14 cellular contexts compared by ENCODE assay signal in genomic region chr13:41505209-41505835, GRCh38. TPM values are rescaled to one million over a fixed set of nuclear protein-coding genes. Genes with fewer than 3 reads are reported as not detected.
DNase-seq lines count a peak whose midpoint lies in the region; ATAC-seq and TF ChIP-seq lines count a peak whose summit lies in the region.
"Had no signal": no experiment of that assay in that cellular context is flagged by ENCODE, and none has a peak within 500 bp of the region (broad histone marks: within the 10 kb centered on the region; RNA-seq: fewer than 3 reads in every experiment).

No MANE protein-coding gene starts in this region.

- H3K27ac Mint-ChIP-seq in activated CD4-positive, alpha-beta T cell treated with anti-CD3 and anti-CD28 coated beads, Interleukin-2, amount 10 ng/mL, durations not matched to agents 24 days and 14 days = no peak overlapping the region

- peak; percentile 45 for DNase-seq in activated CD4-positive, alpha-beta T cell treated with anti-CD3 and anti-CD28 coated beads, Interleukin-2, amount 10 ng/mL, durations not matched to agents 24 days and 14 days
- no peak for DNase-seq in activated CD4-positive, alpha-beta T cell treated with anti-CD3 and anti-CD28 coated beads, Interleukin-2, amount 50 U/mL, for 48 hours
- DNase-seq in SW480 (ENCODE audit: low spot score) = peak; percentile 29
- peak; percentile 80 for DNase-seq in fibroblast of pulmonary artery (ENCODE audit: low read depth)
- DNase-seq in smooth muscle cell of the brain vasculature (ENCODE audit: low read depth, low spot score) = peak; percentile 7
- no peak for DNase-seq in NCI-H2029 (lab: John Stamatoyannopoulos, UW)
- DNase-seq in posterior vena cava (ENCODE audit: low spot score) = no peak
- DNase-seq: DMS 273 treated with DMSO at 0.1 percent for 48 hours, NCI-H1105, NCI-H526 treated with DMSO at 0.1 percent for 48 hours had no signal

- peaks cover 23% of the 10 kb centered on the region for H3K4me1 Mint-ChIP-seq in activated CD4-positive, alpha-beta T cell treated with anti-CD3 and anti-CD28 coated beads, Interleukin-2, amount 10 ng/mL, durations not matched to agents 24 days and 14 days

- H3K36me3 Mint-ChIP-seq in activated CD4-positive, alpha-beta T cell treated with anti-CD3 and anti-CD28 coated beads, Interleukin-2, amount 10 ng/mL, durations not matched to agents 24 days and 14 days (ENCODE audit: low read depth) = peaks cover 4% of the 10 kb centered on the region

- no peaks in the 10 kb centered on the region for H3K27me3 Mint-ChIP-seq in activated CD4-positive, alpha-beta T cell treated with anti-CD3 and anti-CD28 coated beads, Interleukin-2, amount 10 ng/mL, durations not matched to agents 24 days and 14 days

- H3K4me3 ChIP-seq in fibroblast of pulmonary artery (replicated peaks; ENCODE audit: low read depth, low read length) = no peak overlapping the region
- H3K4me3 ChIP-seq: lung, SJCRH30, suprapubic skin had no signal

- H3K9me3 Mint-ChIP-seq in activated CD4-positive, alpha-beta T cell treated with anti-CD3 and anti-CD28 coated beads, Interleukin-2, amount 10 ng/mL, durations not matched to agents 24 days and 14 days = peaks cover 17% of the 10 kb centered on the region

- intact Hi-C loops in activated CD4-positive, alpha-beta T cell treated with anti-CD3 and anti-CD28 coated beads, Interleukin-2, amount 10 ng/mL, durations not matched to agents 24 days and 14 days (cut with micrococcal nuclease) = no loop called here
- intact Hi-C loops in posterior vena cava (cut with DNase I) = loop anchor here in 1 of 2 donors (1.0 to 5.0 kb wide), 2 partner anchors 12 to 132 kb away; no protein-coding TSS in a partner anchor

- ATAC-seq in HG03175 (IDR thresholded peaks at IDR 0.05; ENCODE audit: unreplicated experiment) = no peak

- no peak overlapping the region for H3K4me3 Mint-ChIP-seq in activated CD4-positive, alpha-beta T cell treated with anti-CD3 and anti-CD28 coated beads, Interleukin-2, amount 10 ng/mL, durations not matched to agents 24 days and 14 days

- no peak for TF ChIP-seq CTCF in fibroblast of pulmonary artery (IDR thresholded peaks at IDR 0.05; ENCODE audit: low read length, missing control alignments)

RNA-seq across cellular contexts. Expression of gene RGCC, which starts 48.0 kb away (rescaled TPM):
- total RNA-seq in activated CD4-positive, alpha-beta T cell treated with anti-CD3 and anti-CD28 coated beads, Interleukin-2, amount 10 ng/mL, durations not matched to agents 24 days and 14 days = 113 and 117 TPM in 2 replicates
- 10 to 100 TPM; 29.6 to 68.3 TPM for total RNA-seq in posterior vena cava
- total RNA-seq: SJCRH30 had no signal

Comparison
In these comparisons a context has a peak if more than half of its experiments do, and no peak if none do; other contexts are left out.
1. DNase-seq: peak in activated CD4-positive, alpha-beta T cell treated with anti-CD3 and anti-CD28 coated beads, Interleukin-2, amount 10 ng/mL, durations not matched to agents 24 days and 14 days (single experiment), SW480 (single experiment), fibroblast of pulmonary artery (single experiment) and smooth muscle cell of the brain vasculature (single experiment); none in activated CD4-positive, alpha-beta T cell treated with anti-CD3 and anti-CD28 coated beads, Interleukin-2, amount 50 U/mL, for 48 hours (0 of 2), NCI-H2029 (single experiment) and posterior vena cava (single experiment).